ENCODE assay signal across 8 cellular contexts in genomic region chr3:98563661-98564281, GRCh38. TPM values are rescaled to one million over a fixed set of nuclear protein-coding genes. Genes with fewer than 3 reads are reported as not detected.
A peak's percentile ranks its signal among the peaks of the same experiment; 100 is the strongest.
DNase-seq lines count a peak whose midpoint lies in the region; ATAC-seq and TF ChIP-seq lines count a peak whose summit lies in the region.

No MANE protein-coding gene starts in this region.

- no peaks in the 10 kb centered on the region for H3K27me3 ChIP-seq in Caco-2 (replicated peaks; ENCODE audit: control insufficient read depth, insufficient read depth, low read length)

- POLR2A ChIA-PET in Caco-2 (lab: Charles Lee), result interaction anchor here (0.6 kb wide), 1 partner anchor 330 kb away, joined by 10 read pairs; no protein-coding TSS in a partner anchor

- H3K4me3 ChIP-seq in SK-N-MC (no peak overlapping the region), Caco-2 (ENCODE audit: low read depth, low read length) (no peak overlapping the region)

- intact Hi-C loops in Caco-2 (cut with micrococcal nuclease; ENCODE audit: unreplicated experiment), result no loop called here

- H3K4me3 Mint-ChIP-seq in activated naive CD4-positive, alpha-beta T cell treated with anti-CD3 and anti-CD28 coated beads, Interleukin-2, amount 50 U/mL, for 24 hours, result peak overlapping the region; percentile 63
- no peak overlapping the region for H3K4me3 Mint-ChIP-seq in Caco-2 (ENCODE audit: unreplicated experiment)

- H3K36me3 ChIP-seq in SK-N-MC (ENCODE audit: insufficient read depth, low read length) (no peaks in the 10 kb centered on the region), Caco-2 (ENCODE audit: control insufficient read depth, insufficient read depth, low read length) (no peaks in the 10 kb centered on the region)

- ATAC-seq in HG03039 (IDR thresholded peaks at IDR 0.05; ENCODE audit: unreplicated experiment), result peak; percentile 44

- H3K9me3 Mint-ChIP-seq in activated naive CD4-positive, alpha-beta T cell treated with anti-CD3 and anti-CD28 coated beads, Interleukin-2, amount 50 U/mL, for 24 hours, result no peaks in the 10 kb centered on the region
- H3K9me3 Mint-ChIP-seq in Caco-2 (ENCODE audit: unreplicated experiment), result no peaks in the 10 kb centered on the region

- no peak overlapping the region for H3K27ac ChIP-seq in SK-N-MC

- no peaks in the 10 kb centered on the region for H3K9me3 ChIP-seq in SK-N-MC (ENCODE audit: low read depth, low read length)
- H3K9me3 ChIP-seq in Caco-2, result no peaks in the 10 kb centered on the region

- no peaks in the 10 kb centered on the region for H3K4me1 ChIP-seq in Caco-2

- BruUV-seq in Caco-2 (replicated peaks; lab: Mats Ljungman, UMichigan), result no TSS peak

- H3K9ac ChIP-seq in SK-N-MC (ENCODE audit: insufficient read length), result no peak overlapping the region

- no peaks in the 10 kb centered on the region for H3K36me3 Mint-ChIP-seq in activated naive CD4-positive, alpha-beta T cell treated with anti-CD3 and anti-CD28 coated beads, Interleukin-2, amount 50 U/mL, for 24 hours
- H3K36me3 Mint-ChIP-seq in Caco-2 (ENCODE audit: insufficient read depth, unreplicated experiment), result no peaks in the 10 kb centered on the region

- peak overlapping the region; percentile 94 for H3K27ac Mint-ChIP-seq in activated naive CD4-positive, alpha-beta T cell treated with anti-CD3 and anti-CD28 coated beads, Interleukin-2, amount 50 U/mL, for 24 hours
- no peak overlapping the region for H3K27ac Mint-ChIP-seq in Caco-2 (ENCODE audit: unreplicated experiment)

- no peak for TF ChIP-seq CTCF in Caco-2 (IDR thresholded peaks at IDR 0.05; ENCODE audit: insufficient read depth in 1 of 2, low read depth in 1 of 2, low read length in 1 of 2, severe bottlenecking in 1 of 2, unreplicated experiment in 1 of 2)

- CTCF ChIA-PET in Caco-2 (lab: Charles Lee), result interaction anchor here (0.6 kb wide), 1 partner anchor 180 kb away, joined by 10 read pairs; no protein-coding TSS in a partner anchor

- no peak for DNase-seq in activated naive CD4-positive, alpha-beta T cell (lab: John Stamatoyannopoulos, UW)
- peak; percentile 34 for DNase-seq in SK-N-MC (ENCODE audit: low read depth, low spot score)
- DNase-seq in myocyte (ENCODE audit: low read depth), result peak; percentile 15
- no peak for DNase-seq in hypothalamus (lab: John Stamatoyannopoulos, UW)
- no peak for DNase-seq in NCI-H1694 treated with DMSO at 0.1 percent for 48 hours (lab: John Stamatoyannopoulos, UW)
- DNase-seq in Caco-2, result no peak

- peaks cover 87% of the 10 kb centered on the region for H3K4me1 Mint-ChIP-seq in activated naive CD4-positive, alpha-beta T cell treated with anti-CD3 and anti-CD28 coated beads, Interleukin-2, amount 50 U/mL, for 24 hours
- H3K4me1 Mint-ChIP-seq in Caco-2 (ENCODE audit: low read depth, unreplicated experiment), result no peaks in the 10 kb centered on the region

- H3K27me3 Mint-ChIP-seq in activated naive CD4-positive, alpha-beta T cell treated with anti-CD3 and anti-CD28 coated beads, Interleukin-2, amount 50 U/mL, for 24 hours, result no peaks in the 10 kb centered on the region
- H3K27me3 Mint-ChIP-seq in Caco-2 (ENCODE audit: insufficient read depth, unreplicated experiment), result no peaks in the 10 kb centered on the region

RNA-seq across cellular contexts. Expression of gene CPOX, which starts 29.6 kb away (rescaled TPM):
- total RNA-seq in myocyte (18.2 and 19.1 TPM in 2 replicates), Caco-2 (2022) (24.2 and 25.0 TPM in 2 replicates)
- 10.3 TPM for polyA plus RNA-seq in myocyte (2012)

RNA-seq across cellular contexts. Expression of gene GPR15, which starts 32.0 kb away (rescaled TPM):
- total RNA-seq in myocyte (not detected in 2 replicates), Caco-2 (2022) (not detected in 2 replicates)
- not detected for polyA plus RNA-seq in myocyte (2012)

RNA-seq across cellular contexts. Expression of gene CLDND1, which starts 41.1 kb away (rescaled TPM):
- total RNA-seq in myocyte (54.4 and 57.1 TPM in 2 replicates), Caco-2 (2022) (56.0 TPM in 2 replicates)
- 27.5 TPM for polyA plus RNA-seq in myocyte (2012)

Comparison
In these comparisons a context has a peak if more than half of its experiments do, and no peak if none do; other contexts are left out.
1. DNase-seq: peak in SK-N-MC (single experiment) and myocyte (single experiment); none in activated naive CD4-positive, alpha-beta T cell (0 of 4), hypothalamus (0 of 51), NCI-H1694 treated with DMSO at 0.1 percent for 48 hours (single experiment) and Caco-2 (0 of 2).